Comparison of ENCODE assay signal across 8 cellular contexts in the genomic region with DNA sequence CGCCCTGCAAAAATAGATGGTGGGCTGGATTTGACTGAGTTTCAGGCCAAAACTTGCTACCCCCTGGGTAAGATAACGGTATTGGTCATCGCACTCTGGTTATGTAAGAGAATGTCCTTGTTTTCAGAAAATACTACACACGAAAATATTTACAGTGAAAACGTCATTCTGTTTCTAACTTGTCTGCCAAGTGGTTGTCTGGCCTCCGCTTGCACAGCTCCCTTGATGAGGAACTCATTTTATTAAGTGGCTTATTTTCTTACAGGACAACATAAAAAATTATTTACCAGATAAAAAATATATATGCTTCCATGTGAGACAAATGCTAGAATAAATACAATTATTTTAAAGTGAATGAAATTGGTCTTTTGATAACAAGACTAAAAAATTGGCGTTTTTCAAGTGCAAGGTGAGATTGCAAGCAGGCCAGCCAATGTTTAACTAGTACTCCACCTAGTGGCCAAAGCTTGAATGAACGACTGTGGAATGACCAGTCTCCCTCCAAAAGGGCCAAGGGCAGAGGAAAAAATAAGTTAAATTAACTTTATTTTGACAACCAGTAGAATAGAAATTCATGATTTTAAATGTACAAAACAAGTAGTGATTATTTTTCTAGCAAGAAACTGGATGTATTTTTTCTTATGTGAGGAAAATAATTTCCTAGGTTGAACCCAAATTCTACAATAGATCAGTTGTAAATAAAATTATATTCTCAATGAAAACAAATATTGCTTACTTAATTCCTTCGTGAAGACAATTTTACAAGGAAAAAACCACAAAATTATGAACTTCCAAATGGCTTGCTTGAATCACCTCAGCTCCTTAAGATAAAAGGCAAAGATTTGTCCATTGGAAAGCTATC.
DNase-seq lines count a peak whose midpoint lies in the region; ATAC-seq and TF ChIP-seq lines count a peak whose summit lies in the region.

No MANE protein-coding gene starts in this region.

- H3K9me3 Mint-ChIP-seq in glutamatergic neuron (ENCODE audit: unreplicated experiment), result no peaks in the 10 kb centered on the region
- no peaks in the 10 kb centered on the region for H3K9me3 Mint-ChIP-seq in stimulated activated memory B cell treated with anti-CD40 and anti-IgM and Interleukin-4, amounts not matched to agents 10 μg/mL and 1 μg/mL and 100 μg/mL, for 72 hours

- no peak overlapping the region for H3K27ac Mint-ChIP-seq in glutamatergic neuron (ENCODE audit: unreplicated experiment)
- no peak overlapping the region for H3K27ac Mint-ChIP-seq in stimulated activated memory B cell treated with anti-CD40 and anti-IgM and Interleukin-4, amounts not matched to agents 10 μg/mL and 1 μg/mL and 100 μg/mL, for 72 hours

- no peak overlapping the region for H3K4me3 Mint-ChIP-seq in glutamatergic neuron (ENCODE audit: unreplicated experiment)
- no peak overlapping the region for H3K4me3 Mint-ChIP-seq in stimulated activated memory B cell treated with anti-CD40 and anti-IgM and Interleukin-4, amounts not matched to agents 10 μg/mL and 1 μg/mL and 100 μg/mL, for 72 hours

- peak; percentile 43 for ATAC-seq in HG02938 (IDR thresholded peaks at IDR 0.05; ENCODE audit: unreplicated experiment)
- no peak for ATAC-seq in stimulated activated memory B cell treated with anti-CD40 and anti-IgM and Interleukin-4, amounts not matched to agents 10 μg/mL and 1 μg/mL and 100 μg/mL, for 72 hours

- no peak overlapping the region for H3K27ac ChIP-seq in AG04450 (ENCODE audit: low read depth, low read length)

- no peaks in the 10 kb centered on the region for H3K4me1 Mint-ChIP-seq in glutamatergic neuron (ENCODE audit: low read depth, unreplicated experiment)
- H3K4me1 Mint-ChIP-seq in stimulated activated memory B cell treated with anti-CD40 and anti-IgM and Interleukin-4, amounts not matched to agents 10 μg/mL and 1 μg/mL and 100 μg/mL, for 72 hours, result no peaks in the 10 kb centered on the region

- TF ChIP-seq CTCF in AG04450 (IDR thresholded peaks at IDR 0.05; ENCODE audit: low read depth, low read length), result peak; percentile 91
- peak; percentile 84 for TF ChIP-seq CTCF in GM10248 (IDR thresholded peaks at IDR 0.05; ENCODE audit: control extremely low read depth, extremely low read depth, low read depth, missing control alignments)
- TF ChIP-seq CTCF in glutamatergic neuron (IDR thresholded peaks at IDR 0.05; ENCODE audit: partially characterized antibody, unreplicated experiment), result peak; percentile 93

- POLR2A ChIA-PET in AG04450 (lab: Yijun Ruan, JAX), result no interaction called here
- POLR2A ChIA-PET in GM10248 (lab: Yijun Ruan, JAX), result no interaction called here

- DNase-seq in AG04450 (ENCODE audit: low read depth, low spot score), result peak; percentile 7
- peak; percentile 71 for DNase-seq in GM10248 (ENCODE audit: extremely low spot score)
- DNase-seq in NCI-H82 (lab: John Stamatoyannopoulos, UW), result peak; percentile 80
- peak; percentile 22 for DNase-seq in activated gamma-delta T cell treated with anti-CD3 and anti-CD28 coated beads, Interleukin-2, amount 50 U/mL, for 16 hours (ENCODE audit: low read depth)
- peak; percentile 37 for DNase-seq in glutamatergic neuron
- DNase-seq in renal cortical epithelial cell (ENCODE audit: low read depth), result peak; percentile 64

- CTCF ChIA-PET in AG04450 (lab: Charles Lee) (interaction anchor here (0.5 to 9.3 kb wide), 40 partner anchors 10 to 987 kb away, joined by 3 to 164 read pairs (median 4); no protein-coding TSS in a partner anchor), GM10248 (lab: Yijun Ruan, JAX) (interaction anchor here (0.7 to 9.1 kb wide), 36 partner anchors 9 to 810 kb away, joined by 3 to 193 read pairs (median 4); no protein-coding TSS in a partner anchor)

- peaks cover 3% of the 10 kb centered on the region for H3K27me3 Mint-ChIP-seq in glutamatergic neuron (ENCODE audit: unreplicated experiment)
- peaks cover 7% of the 10 kb centered on the region for H3K27me3 Mint-ChIP-seq in stimulated activated memory B cell treated with anti-CD40 and anti-IgM and Interleukin-4, amounts not matched to agents 10 μg/mL and 1 μg/mL and 100 μg/mL, for 72 hours

- no peaks in the 10 kb centered on the region for H3K27me3 ChIP-seq in AG04450 (ENCODE audit: control insufficient read depth, insufficient read depth, low read length)

- H3K4me3 ChIP-seq in AG04450 (ENCODE audit: low read depth, low read length), result no peak overlapping the region

- H3K9me3 ChIP-seq in AG04450 (ENCODE audit: control insufficient read depth, insufficient read depth, low read length), result no peaks in the 10 kb centered on the region

- H3K36me3 Mint-ChIP-seq in glutamatergic neuron (ENCODE audit: unreplicated experiment), result no peaks in the 10 kb centered on the region
- no peaks in the 10 kb centered on the region for H3K36me3 Mint-ChIP-seq in stimulated activated memory B cell treated with anti-CD40 and anti-IgM and Interleukin-4, amounts not matched to agents 10 μg/mL and 1 μg/mL and 100 μg/mL, for 72 hours

Comparison
In these comparisons a context has a peak if more than half of its experiments do, and no peak if none do; other contexts are left out.
1. DNase-seq: peak in every context shown above with its lines; median percentile 80 in NCI-H82; 71 in GM10248; 64 in renal cortical epithelial cell; 37 in glutamatergic neuron; 22 in activated gamma-delta T cell treated with anti-CD3 and anti-CD28 coated beads, Interleukin-2, amount 50 U/mL, for 16 hours; 7 in AG04450.